ENCODE assay signal across 23 cellular contexts in genomic region chr13:72164811-72165210, GRCh38.
"Had no signal": no experiment of that assay in that cellular context is flagged by ENCODE, and none has a peak within 500 bp of the region (broad histone marks: within the 10 kb centered on the region; RNA-seq: fewer than 3 reads in every experiment).

No MANE protein-coding gene starts in this region.

- H3K36me3 ChIP-seq: tibial nerve, upper lobe of right lung, vagina had no signal

- H3K9me3 Mint-ChIP-seq: endodermal cell; stimulated activated naive CD8-positive, alpha-beta T cell treated with anti-CD3 and anti-CD28 coated beads, Interleukin-15, amount 100 ng/mL, for 72 hours had no signal

- ATAC-seq: left colon; left ventricle myocardium superior; natural killer cell; sciatic nerve; stimulated activated naive B cell treated with anti-CD40 and anti-IgM and Interleukin-4, amounts not matched to agents 10 μg/mL and 1 μg/mL and 100 μg/mL, for 72 hours; stimulated activated naive CD8-positive, alpha-beta T cell treated with anti-CD3 and anti-CD28 coated beads, Interleukin-15, amount 100 ng/mL, for 72 hours; upper lobe of right lung had no signal

- H3K27ac Mint-ChIP-seq: endodermal cell; natural killer cell; stimulated activated naive B cell treated with anti-CD40 and anti-IgM and Interleukin-4, amounts not matched to agents 10 μg/mL and 1 μg/mL and 100 μg/mL, for 72 hours; stimulated activated naive CD8-positive, alpha-beta T cell treated with anti-CD3 and anti-CD28 coated beads, Interleukin-15, amount 100 ng/mL, for 72 hours had no signal

- H3K4me1 Mint-ChIP-seq: natural killer cell; stimulated activated naive B cell treated with anti-CD40 and anti-IgM and Interleukin-4, amounts not matched to agents 10 μg/mL and 1 μg/mL and 100 μg/mL, for 72 hours; stimulated activated naive CD8-positive, alpha-beta T cell treated with anti-CD3 and anti-CD28 coated beads, Interleukin-15, amount 100 ng/mL, for 72 hours had no signal

- H3K9me3 ChIP-seq: testis, tibial nerve, upper lobe of right lung, vagina had no signal

- H3K4me1 ChIP-seq: testis, tibial nerve, upper lobe of right lung, vagina had no signal

- H3K27me3 Mint-ChIP-seq: stimulated activated naive B cell treated with anti-CD40 and anti-IgM and Interleukin-4, amounts not matched to agents 10 μg/mL and 1 μg/mL and 100 μg/mL, for 72 hours; stimulated activated naive CD8-positive, alpha-beta T cell treated with anti-CD3 and anti-CD28 coated beads, Interleukin-15, amount 100 ng/mL, for 72 hours had no signal

- H3K27ac ChIP-seq: hepatocyte, testis, tibial nerve, upper lobe of right lung, vagina had no signal

- H3K27me3 ChIP-seq: hepatocyte, testis, tibial nerve, upper lobe of right lung, vagina had no signal

- H3K36me3 Mint-ChIP-seq: natural killer cell; stimulated activated naive B cell treated with anti-CD40 and anti-IgM and Interleukin-4, amounts not matched to agents 10 μg/mL and 1 μg/mL and 100 μg/mL, for 72 hours had no signal

- H3K4me3 Mint-ChIP-seq: endodermal cell; natural killer cell; neural crest cell; stimulated activated naive B cell treated with anti-CD40 and anti-IgM and Interleukin-4, amounts not matched to agents 10 μg/mL and 1 μg/mL and 100 μg/mL, for 72 hours; stimulated activated naive CD8-positive, alpha-beta T cell treated with anti-CD3 and anti-CD28 coated beads, Interleukin-15, amount 100 ng/mL, for 72 hours had no signal

- DNase-seq: effector CD4-positive, alpha-beta T cell; endodermal cell; erythroblast; foreskin melanocyte; head of caudate nucleus; left colon; left ventricle myocardium superior; mesendoderm; natural killer cell; posterior cingulate gyrus; stimulated activated CD4-positive, alpha-beta T cell treated with anti-CD3 and anti-CD28 coated beads, Interleukin-2, amount 100 ng/mL, for 24 hours; stimulated activated CD4-positive, alpha-beta T cell treated with anti-CD3 and anti-CD28 coated beads, Interleukin-4, amount 100 ng/mL, for 4 hours; stimulated activated naive B cell treated with anti-CD40 and anti-IgM and Interleukin-4, amounts not matched to agents 10 μg/mL and 1 μg/mL and 100 μg/mL, for 72 hours; stimulated activated naive CD8-positive, alpha-beta T cell treated with anti-CD3 and anti-CD28 coated beads, Interleukin-15, amount 100 ng/mL, for 72 hours; testis; upper lobe of right lung had no signal

- H3K4me3 ChIP-seq: hepatocyte, lung, skin epidermis, testis, tibial nerve, upper lobe of right lung, vagina had no signal
